In the genomic region with DNA sequence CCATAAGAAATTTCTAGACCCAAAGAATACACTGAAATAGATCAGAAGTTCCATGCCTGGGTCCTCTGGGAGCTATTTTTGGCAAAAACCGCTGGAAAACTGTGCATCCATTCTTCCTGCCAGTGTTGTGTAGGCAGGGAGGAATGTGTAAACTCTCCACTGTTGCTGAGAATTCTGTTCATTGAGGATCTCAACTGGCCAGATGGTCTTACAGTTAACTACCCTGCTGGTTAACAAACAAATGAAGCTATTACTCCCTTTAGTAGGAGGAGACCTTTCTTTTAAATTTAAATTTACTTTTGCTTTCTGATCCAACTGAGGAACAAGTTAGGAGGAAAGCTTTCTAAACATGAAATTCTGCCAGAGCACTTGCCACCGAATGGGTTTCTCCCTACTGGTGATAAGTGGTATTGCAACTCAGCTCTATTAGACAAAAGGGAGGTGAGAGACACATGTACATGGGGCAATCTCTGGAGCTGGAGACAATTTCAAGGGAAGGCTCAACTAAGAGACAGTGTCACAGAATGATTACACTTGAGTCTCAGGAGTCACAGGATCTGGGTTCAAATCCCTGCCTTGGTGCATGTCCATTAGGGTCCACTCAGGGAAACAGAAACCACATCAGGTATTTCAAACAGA, we compare ENCODE assay signal across 9 cellular contexts. TPM values are rescaled to one million over a fixed set of nuclear protein-coding genes. Genes with fewer than 3 reads are reported as not detected.
A peak's percentile ranks its signal among the peaks of the same experiment; 100 is the strongest.
DNase-seq lines count a peak whose midpoint lies in the region; ATAC-seq, FAIRE-seq and TF ChIP-seq lines count a peak whose summit lies in the region.
"Had no signal": no experiment of that assay in that cellular context is flagged by ENCODE, and none has a peak within 500 bp of the region (broad histone marks: within the 10 kb centered on the region; RNA-seq: fewer than 3 reads in every experiment).

No MANE protein-coding gene starts in this region.

- peaks cover 19% of the 10 kb centered on the region for H3K4me1 ChIP-seq in DND-41 (ENCODE audit: insufficient read depth, low read length)
- H3K4me1 ChIP-seq in Karpas-422 (ENCODE audit: low read length), result no peaks in the 10 kb centered on the region
- H3K4me1 ChIP-seq in neural progenitor cell, result no peaks in the 10 kb centered on the region

- H3K9me2 ChIP-seq in Karpas-422 (replicated peaks; ENCODE audit: insufficient read depth, low read length), result no peaks in the 10 kb centered on the region

- H3K4me3 ChIP-seq in DND-41 (ENCODE audit: low read depth in 1 of 2, low read length in 2 of 2) (no peak overlapping the region), Karpas-422 (ENCODE audit: low read length) (no peak overlapping the region), bronchial epithelial cell (ENCODE audit: low read depth, low read length) (no peak overlapping the region), neural progenitor cell (no peak overlapping the region)

- FAIRE-seq in bronchial epithelial cell (lab: Jason Lieb, UNC), result no peak

- TF ChIP-seq CTCF in DND-41 (IDR thresholded peaks at IDR 0.05; ENCODE audit: borderline replicate concordance, extremely low read depth, low read length, poor library complexity, severe bottlenecking) (peak; percentile 74), bronchial epithelial cell (IDR thresholded peaks at IDR 0.05; ENCODE audit: insufficient read depth, low read length, severe bottlenecking) (peak; percentile 28), neural progenitor cell (IDR thresholded peaks at IDR 0.05) (peak; percentile 52)

- no peaks in the 10 kb centered on the region for H3F3A ChIP-seq in neural progenitor cell (ENCODE audit: low read depth)

- H3K36me3 Mint-ChIP-seq in neural progenitor cell, result no peaks in the 10 kb centered on the region

- H2AFZ ChIP-seq in DND-41 (ENCODE audit: low read depth, low read length) (no peak overlapping the region), Karpas-422 (ENCODE audit: low read length) (no peak overlapping the region), neural progenitor cell (replicated peaks) (no peak overlapping the region)

- H3K9me3 ChIP-seq in DND-41 (ENCODE audit: insufficient read depth, low read length, severe bottlenecking) (peaks cover 16% of the 10 kb centered on the region), Karpas-422 (ENCODE audit: low read length) (peaks cover 11% of the 10 kb centered on the region), neural progenitor cell (ENCODE audit: low read depth) (peaks cover 6% of the 10 kb centered on the region)

- peak overlapping the region; percentile 56 for H3K27ac ChIP-seq in DND-41 (ENCODE audit: low read length)
- H3K27ac ChIP-seq in Karpas-422 (ENCODE audit: low read length), result no peak overlapping the region
- no peak overlapping the region for H3K27ac ChIP-seq in neural progenitor cell

- no peak overlapping the region for H3K27ac Mint-ChIP-seq in neural progenitor cell
- H3K27ac Mint-ChIP-seq: stimulated activated effector memory CD8-positive, alpha-beta T cell treated with anti-CD3 and anti-CD28 coated beads, Interleukin-12 subunit alpha, Interleukin-12 subunit beta, amount 100 ng/mL, for 72 hours had no signal

- H3K27me3 ChIP-seq in DND-41 (ENCODE audit: insufficient read depth, low read length, poor library complexity) (no peaks in the 10 kb centered on the region), Karpas-422 (ENCODE audit: low read length) (no peaks in the 10 kb centered on the region; the same call in 1 of the 2 replicates), bronchial epithelial cell (ENCODE audit: control insufficient read depth, insufficient read depth, low read length) (no peaks in the 10 kb centered on the region), neural progenitor cell (no peaks in the 10 kb centered on the region)

- DNase-seq in DND-41, result no peak
- DNase-seq in Karpas-422, result peak; percentile 72
- no peak for DNase-seq in bronchial epithelial cell (ENCODE audit: low read depth)
- DNase-seq in neural progenitor cell (ENCODE audit: low spot score), result no peak
- DNase-seq in effector CD8-positive, alpha-beta T cell (lab: John Stamatoyannopoulos, UW), result no peak
- no peak for DNase-seq in NCI-H2029 treated with DMSO at 0.1 percent for 48 hours (lab: John Stamatoyannopoulos, UW)

- no peaks in the 10 kb centered on the region for H3K4me1 Mint-ChIP-seq in neural progenitor cell

- H3K4me3 Mint-ChIP-seq in neural progenitor cell, result no peak overlapping the region
- H3K4me3 Mint-ChIP-seq: stimulated activated effector memory CD8-positive, alpha-beta T cell treated with anti-CD3 and anti-CD28 coated beads, Interleukin-12 subunit alpha, Interleukin-12 subunit beta, amount 100 ng/mL, for 72 hours had no signal

- no peak for ATAC-seq in DND-41 (ENCODE audit: insufficient read depth, low read depth)
- no peak for ATAC-seq in GM21786 (IDR thresholded peaks at IDR 0.05; ENCODE audit: unreplicated experiment)
- ATAC-seq in GM21390 (IDR thresholded peaks at IDR 0.05; ENCODE audit: unreplicated experiment), result no peak
- ATAC-seq: stimulated activated effector memory CD8-positive, alpha-beta T cell treated with anti-CD3 and anti-CD28 coated beads, Interleukin-12 subunit alpha, Interleukin-12 subunit beta, amount 100 ng/mL, for 72 hours had no signal

- H3K79me2 ChIP-seq in DND-41 (ENCODE audit: insufficient read depth, low read length) (no peaks in the 10 kb centered on the region), Karpas-422 (ENCODE audit: low read length) (no peaks in the 10 kb centered on the region), neural progenitor cell (ENCODE audit: low read depth) (no peaks in the 10 kb centered on the region)

- H3K4me2 ChIP-seq in DND-41 (ENCODE audit: insufficient read depth, low read length) (no peak overlapping the region), Karpas-422 (ENCODE audit: low read depth, low read length, poor library complexity, severe bottlenecking) (no peak overlapping the region), neural progenitor cell (no peak overlapping the region)

- H3K36me3 ChIP-seq in DND-41 (ENCODE audit: insufficient read depth, low read length) (no peaks in the 10 kb centered on the region), Karpas-422 (ENCODE audit: insufficient read depth, low read length) (no peaks in the 10 kb centered on the region), bronchial epithelial cell (ENCODE audit: control insufficient read depth, insufficient read depth, low read length) (no peaks in the 10 kb centered on the region), neural progenitor cell (no peaks in the 10 kb centered on the region)

- no peak overlapping the region for H3K9ac ChIP-seq in DND-41 (ENCODE audit: low read depth, low read length)
- no peak overlapping the region for H3K9ac ChIP-seq in Karpas-422 (ENCODE audit: low read length)
- no peak overlapping the region for H3K9ac ChIP-seq in neural progenitor cell

- peaks cover 13% of the 10 kb centered on the region for H3K27me3 Mint-ChIP-seq in neural progenitor cell (ENCODE audit: insufficient read depth, low read depth)

- H4K20me1 ChIP-seq in DND-41 (ENCODE audit: insufficient read depth, low read length), result no peaks in the 10 kb centered on the region
- no peaks in the 10 kb centered on the region for H4K20me1 ChIP-seq in Karpas-422 (ENCODE audit: insufficient read depth, low read depth, low read length)
- no peaks in the 10 kb centered on the region for H4K20me1 ChIP-seq in neural progenitor cell (ENCODE audit: low read depth)

- H3K9me3 Mint-ChIP-seq in neural progenitor cell, result peaks cover 11% of the 10 kb centered on the region

RNA-seq across cellular contexts. Expression of a gene that starts 37.6 kb away (rescaled TPM):
- total RNA-seq in Karpas-422 (2014; rRNA removed; shearing (Covaris generic); ENCODE audit: low replicate concordance), result 2.9 and 8.1 TPM in 2 replicates
- total RNA-seq in bronchial epithelial cell (0.77 and 0.79 TPM in 2 replicates), neural progenitor cell (ENCODE audit: low replicate concordance) (1.6 and 7.3 TPM in 2 replicates)

RNA-seq across cellular contexts. Expression of a gene that starts 50.7 kb away (rescaled TPM):
- total RNA-seq in Karpas-422 (2014; rRNA removed; shearing (Covaris generic); ENCODE audit: low replicate concordance), result not detected in 2 replicates
- not detected in 2 replicates for total RNA-seq in bronchial epithelial cell
- total RNA-seq in neural progenitor cell (ENCODE audit: low replicate concordance), result not detected in 2 replicates

RNA-seq across cellular contexts. Expression of a gene that starts 55.0 kb away (rescaled TPM):
- total RNA-seq in Karpas-422 (2014; rRNA removed; shearing (Covaris generic); ENCODE audit: low replicate concordance), result not detected in 2 replicates
- total RNA-seq in bronchial epithelial cell, result not detected in 2 replicates
- total RNA-seq in neural progenitor cell (ENCODE audit: low replicate concordance), result not detected in 2 replicates

RNA-seq across cellular contexts. Expression of a gene that starts 57.8 kb away (rescaled TPM):
- not detected in 2 replicates for total RNA-seq in Karpas-422 (2014; rRNA removed; shearing (Covaris generic); ENCODE audit: low replicate concordance)
- not detected in 2 replicates for total RNA-seq in bronchial epithelial cell
- total RNA-seq in neural progenitor cell (ENCODE audit: low replicate concordance), result not detected in 2 replicates
